ENCODE assay signal across 17 cellular contexts in the genomic region with DNA sequence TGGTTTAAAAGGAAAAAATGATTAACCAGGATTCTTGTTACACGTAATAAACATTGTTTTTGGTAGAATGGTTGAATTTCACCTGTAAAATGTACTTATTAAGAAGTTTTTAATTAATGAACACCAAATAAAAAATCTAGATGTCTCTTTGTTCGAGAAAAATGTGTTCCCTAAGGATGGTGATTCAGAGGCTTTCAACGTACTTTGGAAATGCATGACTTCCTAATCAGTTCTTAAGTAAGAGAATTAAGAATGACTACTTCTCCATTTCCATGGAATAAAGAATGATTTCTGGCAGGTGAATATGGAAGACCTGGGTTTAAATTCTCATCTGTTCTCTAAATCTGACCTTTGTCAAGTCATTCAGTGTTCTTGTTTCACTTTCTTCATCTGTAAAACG.
A peak's percentile ranks its signal among the peaks of the same experiment; 100 is the strongest.
DNase-seq lines count a peak whose midpoint lies in the region; TF ChIP-seq lines count a peak whose summit lies in the region.
"Had no signal": no experiment of that assay in that cellular context is flagged by ENCODE, and none has a peak within 500 bp of the region (broad histone marks: within the 10 kb centered on the region; RNA-seq: fewer than 3 reads in every experiment).

No MANE protein-coding gene starts in this region.

- CTCF ChIA-PET in MCF 10A (lab: Yijun Ruan, JAX) = no interaction called here
- CTCF ChIA-PET in mammary epithelial cell (lab: Charles Lee; ENCODE audit: low non-redundant PET) = no interaction called here
- CTCF ChIA-PET in PC-9 (lab: Charles Lee) = no interaction called here

- H3K4me2 ChIP-seq in mammary epithelial cell (ENCODE audit: insufficient read depth, low read depth, low read length) (no peak overlapping the region), PC-9 (peak overlapping the region; percentile 5; the same call in 1 of the 2 replicates)
- H3K4me2 ChIP-seq: GM23338 had no signal

- intact Hi-C loops in MCF 10A (cut with micrococcal nuclease) (no loop called here), mammary epithelial cell (cut with micrococcal nuclease) (no loop called here), PC-9 (cut with micrococcal nuclease; ENCODE audit: unreplicated experiment) (no loop called here), head of caudate nucleus (cut with DNase I) (no loop called here)

- 50% methylated on average over 4 of the region's 4 CpGs for WGBS in mammary epithelial cell (ENCODE audit: low coverage, missing lambda C conversion rate)

- TF ChIP-seq CTCF in MCF 10A (IDR thresholded peaks at IDR 0.05; ENCODE audit: unreplicated experiment) (no peak), mammary epithelial cell (conservative IDR thresholded peaks at IDR 0.05 in 1 of 2, IDR thresholded peaks at IDR 0.05 in 1 of 2; ENCODE audit: extremely low read depth in 1 of 2, insufficient read depth in 1 of 2, low read depth in 1 of 2, low read length in 2 of 2) (no peak), PC-9 (conservative IDR thresholded peaks at IDR 0.05) (no peak)

- peak overlapping the region; percentile 51 for H3K4me3 Mint-ChIP-seq in MCF 10A (ENCODE audit: unreplicated experiment)
- H3K4me3 Mint-ChIP-seq: CD4-positive, alpha-beta memory T cell; GM23338; H9 had no signal

- H3K36me3 ChIP-seq in mammary epithelial cell (ENCODE audit: insufficient read depth, low read length) (no peaks in the 10 kb centered on the region), PC-9 (ENCODE audit: low read depth) (no peaks in the 10 kb centered on the region)

- dilution Hi-C loops in mammary epithelial cell (cut with HindIII; ENCODE audit: low sequenced_read_pairs) = no loop called here

- POLR2A ChIA-PET in MCF 10A (lab: Yijun Ruan, JAX) (no interaction called here), PC-9 (lab: Charles Lee; ENCODE audit: unreplicated experiment) (no interaction called here)

- H3K27me3 Mint-ChIP-seq in MCF 10A (ENCODE audit: insufficient read depth, unreplicated experiment) = no peaks in the 10 kb centered on the region
- H3K27me3 Mint-ChIP-seq: CD4-positive, alpha-beta memory T cell had no signal

- BruUV-seq in MCF 10A (replicated peaks; lab: Mats Ljungman, UMichigan) (no TSS peak), mammary epithelial cell (replicated peaks; lab: Mats Ljungman, UMichigan) (no TSS peak), PC-9 (replicated peaks; lab: Mats Ljungman, UMichigan) (no TSS peak)

- no peaks in the 10 kb centered on the region; the same call in 1 of the 2 replicates for H3K9me2 ChIP-seq in PC-9 (ENCODE audit: insufficient read depth)

- DNase-seq in MCF 10A (ENCODE audit: unreplicated experiment) (peak; percentile 9), mammary epithelial cell (no peak), PC-9 (no peak), iris pigment epithelial cell (ENCODE audit: low read depth) (peak; percentile 13), head of caudate nucleus (no peak)
- DNase-seq in activated CD4-positive, alpha-beta T cell treated with anti-CD3 and anti-CD28 coated beads, Interleukin-2, amount 50 U/mL, for 4 hours = no peak
- DNase-seq in activated CD4-positive, CD25-positive, alpha-beta regulatory T cell (lab: John Stamatoyannopoulos, UW) = no peak
- DNase-seq: C1 segment of cervical spinal cord; Calu3; CD4-positive, alpha-beta memory T cell; COR-L47; DMS53; DMS79 treated with DMSO at 0.1 percent for 48 hours; GF-D8; H9 had no signal

- H3K4me3 ChIP-seq in mammary epithelial cell (replicated peaks in 1 of 3; ENCODE audit: insufficient read depth in 1 of 3, low read depth in 2 of 3, low read length in 3 of 3) = no peak overlapping the region
- no peak overlapping the region for H3K4me3 ChIP-seq in PC-9
- H3K4me3 ChIP-seq: GM23338 had no signal

- no peaks in the 10 kb centered on the region for H3K79me2 ChIP-seq in mammary epithelial cell (ENCODE audit: insufficient read depth, low read length)
- H3K79me2 ChIP-seq in PC-9 (ENCODE audit: low read depth) = no peaks in the 10 kb centered on the region

- H3K9me3 Mint-ChIP-seq in MCF 10A (ENCODE audit: unreplicated experiment) = peaks cover 7% of the 10 kb centered on the region

- no peaks in the 10 kb centered on the region for H3K9me3 ChIP-seq in mammary epithelial cell (replicated peaks; ENCODE audit: insufficient read depth, low read length)
- H3K9me3 ChIP-seq in PC-9 (ENCODE audit: insufficient read depth, low read depth) = no peaks in the 10 kb centered on the region

- H4K20me1 ChIP-seq in mammary epithelial cell (ENCODE audit: insufficient read depth, low read length) (no peaks in the 10 kb centered on the region), PC-9 (ENCODE audit: insufficient read depth) (no peaks in the 10 kb centered on the region)

- no peaks in the 10 kb centered on the region for H3K27me3 ChIP-seq in mammary epithelial cell (ENCODE audit: insufficient read depth, low read length)
- H3K27me3 ChIP-seq in PC-9 (ENCODE audit: insufficient read depth, low read depth) = no peaks in the 10 kb centered on the region

- H3K4me1 ChIP-seq in mammary epithelial cell (ENCODE audit: insufficient read depth, low read length) (no peaks in the 10 kb centered on the region), PC-9 (replicated peaks; ENCODE audit: insufficient read depth) (no peaks in the 10 kb centered on the region)

- no peak overlapping the region for H3K27ac ChIP-seq in mammary epithelial cell (ENCODE audit: insufficient read depth, low read depth, low read length)
- H3K27ac ChIP-seq in PC-9 = no peak overlapping the region
- H3K27ac ChIP-seq: 22Rv1 had no signal

- no peaks in the 10 kb centered on the region for H3F3A ChIP-seq in PC-9 (ENCODE audit: insufficient read depth, low read depth)

- no peaks in the 10 kb centered on the region for H3K36me3 Mint-ChIP-seq in MCF 10A (ENCODE audit: insufficient read depth, unreplicated experiment)
- H3K36me3 Mint-ChIP-seq: CD4-positive, alpha-beta memory T cell had no signal

- H2AFZ ChIP-seq in mammary epithelial cell (ENCODE audit: low read depth, low read length) (no peak overlapping the region), PC-9 (no peak overlapping the region)
- H2AFZ ChIP-seq: GM23338 had no signal

- in situ Hi-C loops in mammary epithelial cell (cut with MboI; ENCODE audit: low sequenced_read_pairs in 2 of 2) = no loop called here

- no peak overlapping the region for H3K9ac ChIP-seq in mammary epithelial cell (ENCODE audit: insufficient read depth, low read length)

- peak overlapping the region; percentile 64 for H3K27ac Mint-ChIP-seq in MCF 10A (ENCODE audit: low read depth, unreplicated experiment)
- H3K27ac Mint-ChIP-seq: CD4-positive, alpha-beta memory T cell; GM23338; H9 had no signal

- peaks cover 17% of the 10 kb centered on the region for H3K4me1 Mint-ChIP-seq in MCF 10A (ENCODE audit: insufficient read depth, unreplicated experiment)
- H3K4me1 Mint-ChIP-seq: CD4-positive, alpha-beta memory T cell had no signal

Comparison
In these comparisons a context has a peak if more than half of its experiments do, and no peak if none do; other contexts are left out.
1. DNase-seq: peak in MCF 10A (single experiment) and iris pigment epithelial cell (single experiment); none in mammary epithelial cell (single experiment), PC-9 (0 of 2), activated CD4-positive, alpha-beta T cell treated with anti-CD3 and anti-CD28 coated beads, Interleukin-2, amount 50 U/mL, for 4 hours (0 of 2), head of caudate nucleus (0 of 42) and activated CD4-positive, CD25-positive, alpha-beta regulatory T cell (0 of 4).